Comparison of ENCODE assay signal across 24 cellular contexts in genomic region chr1:90948301-90948700, GRCh38.
"Had no signal": no experiment of that assay in that cellular context is flagged by ENCODE, and none has a peak within 500 bp of the region (broad histone marks: within the 10 kb centered on the region; RNA-seq: fewer than 3 reads in every experiment).

No MANE protein-coding gene starts in this region.

- FAIRE-seq: urothelium cell line had no signal

- H3K4me1 ChIP-seq: testis, uterus had no signal

- H3K36me3 ChIP-seq: thoracic aorta, thyroid gland, transverse colon, upper lobe of right lung, uterus, vagina had no signal

- DNase-seq: stimulated activated CD4-positive, alpha-beta T cell treated with anti-CD3 and anti-CD28 coated beads, Interleukin-2, amount 100 ng/mL, for 48 hours; stimulated activated CD4-positive, alpha-beta T cell treated with anti-CD3 and anti-CD28 coated beads, Interleukin-4, amount 100 ng/mL, for 1 hour; stimulated activated CD4-positive, alpha-beta T cell treated with anti-CD3 and anti-CD28 coated beads, Interleukin-4, amount 100 ng/mL, for 24 hours; stimulated activated CD4-positive, alpha-beta T cell treated with anti-CD3 and anti-CD28 coated beads, Interleukin-4, amount 100 ng/mL, for 4 hours; stimulated activated CD8-positive, alpha-beta memory T cell treated with anti-CD3 and anti-CD28 coated beads, Interleukin-4, amount 100 ng/mL, for 48 hours; stimulated activated naive B cell treated with anti-CD40 and anti-IgM and Interleukin-4, amounts not matched to agents 10 μg/mL and 1 μg/mL and 100 μg/mL, for 72 hours; stimulated activated naive CD4-positive, alpha-beta T cell; stimulated activated naive CD4-positive, alpha-beta T cell treated with Interleukin-2 at 50 U/mL for 16 hours; stimulated activated naive CD8-positive, alpha-beta T cell treated with anti-CD3 and anti-CD28 coated beads, Interleukin-15, amount 100 ng/mL, for 72 hours; stimulated activated naive CD8-positive, alpha-beta T cell treated with anti-CD3 and anti-CD28 coated beads, Interleukin-15, Interleukin-2, amounts not matched to agents 100 U/mL and 50 U/mL, for 24 hours; stomach; substantia nigra; testis; thyroid gland; tibial artery; transverse colon; upper lobe of left lung; upper lobe of right lung; uterus had no signal

- H3K9me3 ChIP-seq: stomach, suprapubic skin, testis, thoracic aorta, thyroid gland, tibial artery, tibial nerve, transverse colon, upper lobe of left lung, upper lobe of right lung, uterus, vagina had no signal

- H3K27me3 ChIP-seq: stomach, suprapubic skin, testis, thyroid gland, tibial artery, tibial nerve, transverse colon, upper lobe of left lung, upper lobe of right lung, uterus, vagina had no signal

- H3K4me3 ChIP-seq: stomach, suprapubic skin, testis, thoracic aorta, thyroid gland, tibial artery, tibial nerve, transverse colon, upper lobe of left lung, upper lobe of right lung, uterus, vagina had no signal

- H3K27ac ChIP-seq: stomach, suprapubic skin, testis, thoracic aorta, thyroid gland, tibial artery, tibial nerve, transverse colon, upper lobe of left lung, upper lobe of right lung, uterus, vagina had no signal
